In the genomic region with DNA sequence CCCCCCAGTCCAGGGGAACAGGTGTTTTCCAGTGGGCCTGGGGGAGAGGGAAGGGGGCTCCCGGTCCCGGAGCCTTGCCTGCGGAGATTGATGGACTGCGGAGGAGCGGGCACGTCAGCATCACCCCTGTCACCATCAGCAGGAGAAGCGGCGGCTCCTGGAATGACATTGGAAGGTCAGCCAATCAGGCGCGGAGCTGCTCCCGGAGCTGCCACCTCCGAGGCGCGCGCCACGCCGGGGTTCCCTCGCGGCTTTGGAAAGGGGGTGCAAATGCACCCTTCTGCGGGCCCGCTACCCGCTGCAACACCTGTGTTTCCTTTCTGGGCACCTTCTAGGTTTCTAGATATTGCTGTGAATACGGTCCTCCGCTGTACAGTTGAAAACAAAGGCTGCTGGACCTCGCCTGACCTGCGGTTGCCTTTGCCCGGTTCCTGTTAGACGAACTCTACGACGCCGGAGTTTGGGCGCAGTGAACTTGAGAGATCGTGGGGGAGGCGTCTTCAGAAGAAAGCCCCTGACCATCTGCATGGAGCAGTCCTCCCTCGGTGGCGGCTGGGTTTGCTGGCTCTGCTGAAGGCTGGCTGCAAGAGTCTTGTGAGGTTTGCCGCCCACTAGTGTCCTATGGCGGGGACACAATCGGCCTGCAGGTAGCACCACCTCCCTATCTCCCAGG, we compare ENCODE assay signal across 8 cellular contexts.
A peak's percentile ranks its signal among the peaks of the same experiment; 100 is the strongest.
DNase-seq lines count a peak whose midpoint lies in the region; ATAC-seq and TF ChIP-seq lines count a peak whose summit lies in the region.

No MANE protein-coding gene starts in this region.

- no peak overlapping the region for H2AFZ ChIP-seq in DND-41 (ENCODE audit: low read depth, low read length)

- H3K36me3 ChIP-seq in DND-41 (ENCODE audit: insufficient read depth, low read length), result no peaks in the 10 kb centered on the region

- no peak overlapping the region for H3K9ac ChIP-seq in DND-41 (ENCODE audit: low read depth, low read length)

- H3K4me1 Mint-ChIP-seq in nephron, result peaks cover 25% of the 10 kb centered on the region

- peaks cover 56% of the 10 kb centered on the region for H3K27me3 Mint-ChIP-seq in nephron (ENCODE audit: low read depth)

- peaks cover 4% of the 10 kb centered on the region for H3K27me3 ChIP-seq in DND-41 (ENCODE audit: insufficient read depth, low read length, poor library complexity)

- no peak for ATAC-seq in DND-41 (ENCODE audit: insufficient read depth, low read depth)
- ATAC-seq in HG03432 (IDR thresholded peaks at IDR 0.05; ENCODE audit: unreplicated experiment), result no peak
- ATAC-seq in GM21528 (IDR thresholded peaks at IDR 0.05; ENCODE audit: low FRiP score, unreplicated experiment), result no peak

- no peak overlapping the region for H3K27ac ChIP-seq in DND-41 (ENCODE audit: low read length)

- no peaks in the 10 kb centered on the region for H4K20me1 ChIP-seq in DND-41 (ENCODE audit: insufficient read depth, low read length)

- no peaks in the 10 kb centered on the region for H3K79me2 ChIP-seq in DND-41 (ENCODE audit: insufficient read depth, low read length)

- no peaks in the 10 kb centered on the region for H3K4me1 ChIP-seq in DND-41 (ENCODE audit: insufficient read depth, low read length)

- no peak overlapping the region for H3K4me2 ChIP-seq in DND-41 (ENCODE audit: insufficient read depth, low read length)

- H3K4me3 Mint-ChIP-seq in nephron, result peak overlapping the region; percentile 83 to 90 (median 87)

- H3K9me3 Mint-ChIP-seq in nephron, result no peaks in the 10 kb centered on the region

- H3K36me3 Mint-ChIP-seq in nephron (ENCODE audit: low read depth), result no peaks in the 10 kb centered on the region

- no peaks in the 10 kb centered on the region for H3K9me3 ChIP-seq in DND-41 (ENCODE audit: insufficient read depth, low read length, severe bottlenecking)

- no peak for DNase-seq in DND-41
- peak; percentile 79 for DNase-seq in NCI-H2171 (lab: John Stamatoyannopoulos, UW)
- peak; percentile 80 for DNase-seq in ecto neural progenitor cell (ENCODE audit: low spot score)
- no peak for DNase-seq in T-helper 1 cell
- DNase-seq in effector CD8-positive, alpha-beta T cell (lab: John Stamatoyannopoulos, UW), result no peak

- peak overlapping the region in 1 of 3 experiments; percentile 13 for H3K27ac Mint-ChIP-seq in nephron

- H3K4me3 ChIP-seq in DND-41 (ENCODE audit: low read depth in 1 of 2, low read length in 2 of 2), result no peak overlapping the region

- peak; percentile 12 for TF ChIP-seq CTCF in DND-41 (IDR thresholded peaks at IDR 0.05; ENCODE audit: borderline replicate concordance, extremely low read depth, low read length, poor library complexity, severe bottlenecking)
- peak; percentile 59 to 79 (median 68) for TF ChIP-seq CTCF in nephron (IDR thresholded peaks at IDR 0.05; ENCODE audit: unreplicated experiment in 3 of 3)

Comparison
In these comparisons a context has a peak if more than half of its experiments do, and no peak if none do; other contexts are left out.
1. DNase-seq: peak in NCI-H2171 (single experiment) and ecto neural progenitor cell (single experiment); none in DND-41 (single experiment), T-helper 1 cell (0 of 5) and effector CD8-positive, alpha-beta T cell (single experiment).